Comparison of ENCODE assay signal across 23 cellular contexts in genomic region chrX:152445926-152446325, GRCh38. TPM values are rescaled to one million over a fixed set of nuclear protein-coding genes. Genes with fewer than 3 reads are reported as not detected.
"Had no signal": no experiment of that assay in that cellular context is flagged by ENCODE, and none has a peak within 500 bp of the region (broad histone marks: within the 10 kb centered on the region; RNA-seq: fewer than 3 reads in every experiment).

No MANE protein-coding gene starts in this region.

- H3K9me3 ChIP-seq: gastrocnemius medialis, right atrium auricular region, transverse colon had no signal

- H3K9me3 Mint-ChIP-seq: activated CD4-positive, alpha-beta T cell treated with anti-CD3 and anti-CD28 coated beads, Interleukin-2, amount 10 ng/mL, durations not matched to agents 7 days and 5 days; activated naive CD4-positive, alpha-beta T cell treated with anti-CD3 and anti-CD28 coated beads, Interleukin-2, amount 10 ng/mL, durations not matched to agents 7 days and 5 days; activated naive CD8-positive, alpha-beta T cell treated with anti-CD3 and anti-CD28 coated beads, Interleukin-2, amount 50 U/mL, for 24 hours; activated T-cell treated with anti-CD3 and anti-CD28 coated beads, Interleukin-2, amount 50 U/mL, for 4 hours; stimulated activated naive CD8-positive, alpha-beta T cell treated with anti-CD3 and anti-CD28 coated beads, Interleukin-15, Interleukin-2, amounts not matched to agents 100 ng/mL and 50 ng/mL, for 24 hours had no signal

- DNase-seq: activated CD4-positive, alpha-beta T cell treated with anti-CD3 and anti-CD28 coated beads, Interleukin-2, amount 10 ng/mL, durations not matched to agents 7 days and 5 days; activated CD8-positive, alpha-beta memory T cell treated with anti-CD3 and anti-CD28 coated beads, Interleukin-2, amount 50 U/mL, for 4 hours; activated naive CD4-positive, alpha-beta T cell treated with anti-CD3 and anti-CD28 coated beads, Interleukin-2, amount 10 ng/mL, durations not matched to agents 7 days and 5 days; activated naive CD8-positive, alpha-beta T cell treated with anti-CD3 and anti-CD28 coated beads, Interleukin-2, amount 50 U/mL, for 24 hours; activated T-cell treated with anti-CD3 and anti-CD28 coated beads, Interleukin-2, amount 50 U/mL, for 4 hours; anterior cingulate cortex; cerebellar nuclear complex; cortex of kidney; effector CD4-positive, alpha-beta T cell; gastrocnemius medialis; head of caudate nucleus; kidney glomerular epithelial cell; left ventricle myocardium superior; occipital lobe; T-helper 9 cell; transverse colon had no signal

- H3K27ac Mint-ChIP-seq: activated CD4-positive, alpha-beta T cell treated with anti-CD3 and anti-CD28 coated beads, Interleukin-2, amount 10 ng/mL, durations not matched to agents 7 days and 5 days; activated naive CD4-positive, alpha-beta T cell treated with anti-CD3 and anti-CD28 coated beads, Interleukin-2, amount 10 ng/mL, durations not matched to agents 7 days and 5 days; activated naive CD8-positive, alpha-beta T cell treated with anti-CD3 and anti-CD28 coated beads, Interleukin-2, amount 50 U/mL, for 24 hours; stimulated activated naive CD8-positive, alpha-beta T cell treated with anti-CD3 and anti-CD28 coated beads, Interleukin-15, Interleukin-2, amounts not matched to agents 100 ng/mL and 50 ng/mL, for 24 hours had no signal

- H3K36me3 Mint-ChIP-seq: activated naive CD4-positive, alpha-beta T cell treated with anti-CD3 and anti-CD28 coated beads, Interleukin-2, amount 10 ng/mL, durations not matched to agents 7 days and 5 days had no signal

- ATAC-seq: activated CD4-positive, CD25-positive, alpha-beta regulatory T cell treated with anti-CD3 and anti-CD28 coated beads, Interleukin-2, amount 50 U/mL, for 24 hours; activated naive CD8-positive, alpha-beta T cell treated with anti-CD3 and anti-CD28 coated beads, Interleukin-2, amount 50 U/mL, for 24 hours; activated T-cell treated with anti-CD3 and anti-CD28 coated beads, Interleukin-2, amount 50 U/mL, for 4 hours; gastrocnemius medialis; left ventricle myocardium superior had no signal

- H3K4me3 ChIP-seq: gastrocnemius medialis, right atrium auricular region, skin epidermis, transverse colon had no signal

- H3K36me3 ChIP-seq: gastrocnemius medialis, right atrium auricular region, transverse colon had no signal

- H3K4me1 Mint-ChIP-seq: activated naive CD4-positive, alpha-beta T cell treated with anti-CD3 and anti-CD28 coated beads, Interleukin-2, amount 10 ng/mL, durations not matched to agents 7 days and 5 days; activated naive CD8-positive, alpha-beta T cell treated with anti-CD3 and anti-CD28 coated beads, Interleukin-2, amount 50 U/mL, for 24 hours had no signal

- H3K27ac ChIP-seq: gastrocnemius medialis, right atrium auricular region, skin epidermis, transverse colon had no signal

- H3K4me3 Mint-ChIP-seq: activated CD4-positive, alpha-beta T cell treated with anti-CD3 and anti-CD28 coated beads, Interleukin-2, amount 10 ng/mL, durations not matched to agents 7 days and 5 days; activated naive CD4-positive, alpha-beta T cell treated with anti-CD3 and anti-CD28 coated beads, Interleukin-2, amount 10 ng/mL, durations not matched to agents 7 days and 5 days; activated naive CD8-positive, alpha-beta T cell treated with anti-CD3 and anti-CD28 coated beads, Interleukin-2, amount 50 U/mL, for 24 hours; activated T-cell treated with anti-CD3 and anti-CD28 coated beads, Interleukin-2, amount 50 U/mL, for 4 hours; stimulated activated naive CD8-positive, alpha-beta T cell treated with anti-CD3 and anti-CD28 coated beads, Interleukin-15, Interleukin-2, amounts not matched to agents 100 ng/mL and 50 ng/mL, for 24 hours had no signal

- H3K4me1 ChIP-seq: gastrocnemius medialis, right atrium auricular region, transverse colon had no signal

- H3K27me3 ChIP-seq: gastrocnemius medialis, right atrium auricular region, transverse colon had no signal

RNA-seq across cellular contexts. Expression of gene GABRA3, which starts 5.2 kb away (rescaled TPM):
- total RNA-seq: activated CD4-positive, alpha-beta T cell treated with anti-CD3 and anti-CD28 coated beads, Interleukin-2, amount 10 ng/mL, durations not matched to agents 7 days and 5 days; activated T-cell treated with anti-CD3 and anti-CD28 coated beads, Interleukin-2, amount 50 U/mL, for 4 hours; bronchial epithelial cell; gastrocnemius medialis; left ventricle myocardium superior; mononuclear cell; posterior vena cava; right atrium auricular region had no signal
